8 cellular contexts compared by ENCODE assay signal in the genomic region with DNA sequence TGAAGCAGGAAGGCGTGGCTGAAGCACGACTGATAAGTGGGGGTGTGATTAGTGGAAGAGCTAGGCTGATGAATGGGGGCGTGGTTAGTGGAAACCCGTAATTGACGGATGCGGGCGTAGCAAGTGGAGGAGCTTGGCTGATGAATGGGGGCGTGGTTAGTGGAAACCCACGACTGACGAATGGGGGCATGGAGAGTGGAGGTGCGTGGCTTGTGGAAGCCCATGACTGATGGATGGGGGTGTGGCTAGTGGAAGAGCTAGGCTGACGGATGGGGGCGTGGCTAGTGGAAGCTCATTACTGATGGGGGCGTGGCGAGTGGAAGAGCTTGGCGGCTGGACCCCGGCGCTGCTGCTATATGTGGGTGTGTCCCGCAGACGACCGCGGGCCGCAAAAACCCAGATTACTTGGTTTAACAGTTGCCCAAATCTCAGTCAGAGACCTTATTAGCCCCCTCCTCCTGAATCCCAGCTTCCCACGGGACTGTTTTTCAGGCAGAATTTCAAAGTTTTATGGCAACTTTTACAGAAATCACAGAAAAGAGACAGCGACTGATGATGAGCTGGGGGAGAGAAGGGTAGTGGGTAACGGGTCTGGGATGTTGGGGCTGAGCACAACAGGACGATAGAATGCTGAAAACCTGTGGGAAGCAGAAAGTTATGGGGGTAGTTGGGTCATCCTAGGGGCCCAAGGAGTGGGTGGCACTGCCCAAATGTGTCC. TPM values are rescaled to one million over a fixed set of nuclear protein-coding genes. Genes with fewer than 3 reads are reported as not detected.
DNase-seq lines count a peak whose midpoint lies in the region; ATAC-seq, FAIRE-seq and TF ChIP-seq lines count a peak whose summit lies in the region.

No MANE protein-coding gene starts in this region.

- H3K36me3 ChIP-seq in BLaER1 (no peaks in the 10 kb centered on the region), kidney (ENCODE audit: control insufficient read depth in 1 of 2, insufficient read depth in 2 of 2, low read length in 2 of 2) (no peaks in the 10 kb centered on the region)

- CTCF ChIA-PET in HEK293T (lab: Yijun Ruan, JAX) = interaction anchor here (0.7 to 1.9 kb wide), 15 partner anchors 8 to 393 kb away, joined by 3 to 12 read pairs (median 4); a partner anchor contains a TSS

- peak; percentile 95 for DNase-seq in HEK293T (ENCODE audit: extremely low spot score)
- DNase-seq in NCI-H446 treated with DMSO at 0.1 percent for 48 hours (lab: John Stamatoyannopoulos, UW) = peak; percentile 99
- DNase-seq in activated CD4-positive, CD25-positive, alpha-beta regulatory T cell treated with anti-CD3 and anti-CD28 coated beads, Interleukin-2, amount 50 U/mL, for 72 hours = peak; percentile 76
- DNase-seq in cerebellum (ENCODE audit: low spot score) = peak; percentile 96
- peak; percentile 93 for DNase-seq in kidney
- DNase-seq in stimulated activated CD4-positive, alpha-beta T cell treated with anti-CD3 and anti-CD28 coated beads, Interleukin-1b, Interleukin-23, amount 100 ng/mL, for 48 hours = peak; percentile 94

- H3K4me1 ChIP-seq in BLaER1 = peaks cover 49% of the 10 kb centered on the region
- H3K4me1 ChIP-seq in kidney (ENCODE audit: control insufficient read depth in 1 of 2, insufficient read depth in 1 of 2, low read depth in 1 of 2, low read length in 2 of 2) = peaks cover 0 to 6% of the 10 kb centered on the region in 2 donors

- H3K27ac ChIP-seq in BLaER1 (no peak overlapping the region), kidney (ENCODE audit: low read depth in 2 of 2, low read length in 2 of 2) (no peak overlapping the region)

- H3K9me3 ChIP-seq in BLaER1 (peaks cover 8% of the 10 kb centered on the region; the same call in 1 of the 2 replicates), kidney (ENCODE audit: control insufficient read depth in 1 of 2, low read length in 2 of 2) (no peaks in the 10 kb centered on the region)

- H3K4me3 ChIP-seq in BLaER1 (peak overlapping the region; percentile 55), kidney (ENCODE audit: low read length in 2 of 2) (no peak overlapping the region)

- no peak for TF ChIP-seq CTCF in kidney (IDR thresholded peaks at IDR 0.05; ENCODE audit: borderline replicate concordance, extremely low read depth, insufficient read depth)

- POLR2A ChIA-PET in HEK293T (lab: Yijun Ruan, JAX) = interaction anchor here (0.7 to 1.2 kb wide), 6 partner anchors 8 to 315 kb away, joined by 3 to 7 read pairs (median 4); a partner anchor contains a TSS

- intact Hi-C loops in kidney (cut with DNase I) = no loop called here

- H3K27me3 ChIP-seq in BLaER1 = peaks cover 85% of the 10 kb centered on the region

- no peak for ATAC-seq in HG03457 (IDR thresholded peaks at IDR 0.05; ENCODE audit: unreplicated experiment)

- H3K9ac ChIP-seq in BLaER1 (no peak overlapping the region), kidney (ENCODE audit: low read length in 2 of 2) (no peak overlapping the region)

- FAIRE-seq in kidney (lab: Jason Lieb, UNC) = no peak

- peak overlapping the region; percentile 97 for H3K4me2 ChIP-seq in BLaER1

- peaks cover 29% of the 10 kb centered on the region; the same call in 1 of the 2 replicates for H4K20me1 ChIP-seq in BLaER1

TF ChIP-seq in HEK293T, 16 proteins besides CTCF, POLR2A, EP300 and RAD21:
- TF ChIP-seq FOXA1 (IDR thresholded peaks at IDR 0.05) (no peak), SUZ12 (IDR thresholded peaks at IDR 0.05) (no peak), BHLHE40 (IDR thresholded peaks at IDR 0.05; ENCODE audit: borderline replicate concordance) (no peak), ZNF384 (IDR thresholded peaks at IDR 0.05) (no peak), LEF1 (IDR thresholded peaks at IDR 0.05; ENCODE audit: borderline replicate concordance) (no peak), FOXK2 (IDR thresholded peaks at IDR 0.05) (no peak), SP1 (IDR thresholded peaks at IDR 0.05) (no peak)
- TF ChIP-seq, protein P1, sequence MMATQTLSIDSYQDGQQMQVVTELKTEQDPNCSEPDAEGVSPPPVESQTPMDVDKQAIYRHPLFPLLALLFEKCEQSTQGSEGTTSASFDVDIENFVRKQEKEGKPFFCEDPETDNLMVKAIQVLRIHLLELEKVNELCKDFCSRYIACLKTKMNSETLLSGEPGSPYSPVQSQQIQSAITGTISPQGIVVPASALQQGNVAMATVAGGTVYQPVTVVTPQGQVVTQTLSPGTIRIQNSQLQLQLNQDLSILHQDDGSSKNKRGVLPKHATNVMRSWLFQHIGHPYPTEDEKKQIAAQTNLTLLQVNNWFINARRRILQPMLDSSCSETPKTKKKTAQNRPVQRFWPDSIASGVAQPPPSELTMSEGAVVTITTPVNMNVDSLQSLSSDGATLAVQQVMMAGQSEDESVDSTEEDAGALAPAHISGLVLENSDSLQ (IDR thresholded peaks at IDR 0.05) = peak; percentile 96

RNA-seq across cellular contexts. Expression of a gene that starts 9.0 kb away (rescaled TPM):
- total RNA-seq in cerebellum = 36.2 TPM
- 7.6 TPM for total RNA-seq in kidney
- 3.8 TPM for polyA plus RNA-seq in kidney (ENCODE audit: insufficient read depth, low read depth, low replicate concordance)

RNA-seq across cellular contexts. Expression of a gene that starts 43.4 kb away (rescaled TPM):
- total RNA-seq in cerebellum = 26.5 TPM
- total RNA-seq in kidney = 0.94 TPM
- not detected for polyA plus RNA-seq in kidney (ENCODE audit: insufficient read depth, low read depth, low replicate concordance)

RNA-seq across cellular contexts. Expression of a gene that starts 55.7 kb away (rescaled TPM):
- total RNA-seq in cerebellum (5.9 TPM), kidney (7.4 TPM)
- polyA plus RNA-seq in kidney (ENCODE audit: insufficient read depth, low read depth, low replicate concordance) = 25.5 TPM

Comparison
In these comparisons a context has a peak if more than half of its experiments do, and no peak if none do; other contexts are left out.
1. RNA of a gene that starts 43.4 kb away (total RNA-seq): 26.5 TPM in cerebellum (single experiment); 0.94 TPM in kidney (single experiment); every median in the first group is over 10 times any median in the second.
2. Peak in every context shown above with its lines, with median percentiles within 50 percentile points of each other: DNase-seq.